Comparison of ENCODE assay signal across 1 cellular context in the genomic region with DNA sequence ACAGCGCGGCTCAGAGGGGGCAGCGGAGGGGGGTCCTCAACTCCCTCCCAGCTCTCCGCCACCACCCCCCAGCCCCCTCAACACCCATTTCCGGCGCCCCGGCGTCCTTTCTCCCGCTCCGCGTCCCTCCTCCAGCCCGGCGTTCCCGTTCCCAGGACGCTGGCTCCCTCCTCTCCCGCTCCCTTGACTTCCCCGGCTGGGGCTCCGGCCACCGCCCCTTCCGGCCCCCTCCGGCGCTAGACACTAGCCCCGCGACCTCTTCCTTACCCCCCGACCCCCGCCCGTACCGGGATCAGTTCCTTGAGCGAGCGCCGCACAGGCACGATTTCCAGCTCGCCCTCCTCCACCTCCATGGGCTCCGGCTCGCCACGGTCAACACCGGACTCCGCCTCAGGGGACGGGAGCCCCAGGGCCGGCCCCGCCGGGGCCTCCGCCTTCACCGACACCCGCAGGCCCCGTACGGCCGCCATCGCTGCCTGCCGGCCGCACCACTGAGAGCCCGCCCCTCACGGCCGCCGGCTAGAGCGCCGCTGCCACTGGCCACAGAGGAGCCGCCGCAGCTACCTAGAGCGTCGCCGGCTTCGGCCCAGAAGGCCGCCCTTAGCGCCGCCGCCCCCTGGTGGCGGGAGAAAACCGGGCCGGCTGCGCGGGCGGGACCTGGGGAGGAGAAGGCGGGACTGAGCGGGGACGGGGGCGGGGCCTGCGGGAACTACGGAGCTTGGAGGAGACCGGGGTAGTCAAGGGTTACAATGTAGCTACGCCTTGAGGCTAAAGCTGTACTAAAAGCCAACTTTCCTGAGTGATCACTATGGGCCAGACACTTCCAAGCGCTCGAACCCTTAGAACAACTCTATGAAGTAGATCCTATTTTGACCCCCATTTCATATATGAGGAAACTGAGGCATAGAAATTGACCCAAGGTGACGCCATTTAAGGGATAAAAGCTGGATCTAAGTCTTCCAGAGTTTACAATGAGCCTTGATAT.
TF ChIP-seq lines count a peak whose summit lies in the region.

A gene with protein sequence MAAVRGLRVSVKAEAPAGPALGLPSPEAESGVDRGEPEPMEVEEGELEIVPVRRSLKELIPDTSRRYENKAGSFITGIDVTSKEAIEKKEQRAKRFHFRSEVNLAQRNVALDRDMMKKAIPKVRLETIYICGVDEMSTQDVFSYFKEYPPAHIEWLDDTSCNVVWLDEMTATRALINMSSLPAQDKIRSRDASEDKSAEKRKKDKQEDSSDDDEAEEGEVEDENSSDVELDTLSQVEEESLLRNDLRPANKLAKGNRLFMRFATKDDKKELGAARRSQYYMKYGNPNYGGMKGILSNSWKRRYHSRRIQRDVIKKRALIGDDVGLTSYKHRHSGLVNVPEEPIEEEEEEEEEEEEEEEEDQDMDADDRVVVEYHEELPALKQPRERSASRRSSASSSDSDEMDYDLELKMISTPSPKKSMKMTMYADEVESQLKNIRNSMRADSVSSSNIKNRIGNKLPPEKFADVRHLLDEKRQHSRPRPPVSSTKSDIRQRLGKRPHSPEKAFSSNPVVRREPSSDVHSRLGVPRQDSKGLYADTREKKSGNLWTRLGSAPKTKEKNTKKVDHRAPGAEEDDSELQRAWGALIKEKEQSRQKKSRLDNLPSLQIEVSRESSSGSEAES (minus strand): TSS at position 493 of the 985 bp plus-strand sequence. CDS start 23 bp downstream, at position 470.

TF ChIP-seq in HepG2, 621 proteins besides CTCF, POLR2A, EP300 and RAD21 (continued from another document and continues in another):
- TF ChIP-seq, protein P1, sequence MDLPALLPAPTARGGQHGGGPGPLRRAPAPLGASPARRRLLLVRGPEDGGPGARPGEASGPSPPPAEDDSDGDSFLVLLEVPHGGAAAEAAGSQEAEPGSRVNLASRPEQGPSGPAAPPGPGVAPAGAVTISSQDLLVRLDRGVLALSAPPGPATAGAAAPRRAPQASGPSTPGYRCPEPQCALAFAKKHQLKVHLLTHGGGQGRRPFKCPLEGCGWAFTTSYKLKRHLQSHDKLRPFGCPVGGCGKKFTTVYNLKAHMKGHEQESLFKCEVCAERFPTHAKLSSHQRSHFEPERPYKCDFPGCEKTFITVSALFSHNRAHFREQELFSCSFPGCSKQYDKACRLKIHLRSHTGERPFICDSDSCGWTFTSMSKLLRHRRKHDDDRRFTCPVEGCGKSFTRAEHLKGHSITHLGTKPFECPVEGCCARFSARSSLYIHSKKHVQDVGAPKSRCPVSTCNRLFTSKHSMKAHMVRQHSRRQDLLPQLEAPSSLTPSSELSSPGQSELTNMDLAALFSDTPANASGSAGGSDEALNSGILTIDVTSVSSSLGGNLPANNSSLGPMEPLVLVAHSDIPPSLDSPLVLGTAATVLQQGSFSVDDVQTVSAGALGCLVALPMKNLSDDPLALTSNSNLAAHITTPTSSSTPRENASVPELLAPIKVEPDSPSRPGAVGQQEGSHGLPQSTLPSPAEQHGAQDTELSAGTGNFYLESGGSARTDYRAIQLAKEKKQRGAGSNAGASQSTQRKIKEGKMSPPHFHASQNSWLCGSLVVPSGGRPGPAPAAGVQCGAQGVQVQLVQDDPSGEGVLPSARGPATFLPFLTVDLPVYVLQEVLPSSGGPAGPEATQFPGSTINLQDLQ (CRISPR knock-in tag; IDR thresholded peaks at IDR 0.05): 0 out of 2 replicates have a peak, but pooled peaks have one; percentile 45
- peak; percentile 87 for TF ChIP-seq SKI (IDR thresholded peaks at IDR 0.05; ENCODE audit: partially characterized antibody)
- TF ChIP-seq ZNF468 (CRISPR knock-in tag; IDR thresholded peaks at IDR 0.05): no peak
- no peak for TF ChIP-seq FOSL1 (CRISPR knock-in tag; IDR thresholded peaks at IDR 0.05; ENCODE audit: borderline replicate concordance)
- no peak for TF ChIP-seq ZNF138 (CRISPR knock-in tag; IDR thresholded peaks at IDR 0.05; ENCODE audit: low read depth)
- TF ChIP-seq ZNF619 (CRISPR knock-in tag; IDR thresholded peaks at IDR 0.05): peak; percentile 35; the same call in 1 of the 2 replicates
- no peak for TF ChIP-seq ZFAT (CRISPR knock-in tag; conservative IDR thresholded peaks at IDR 0.05)
- TF ChIP-seq NFE2L1 (CRISPR knock-in tag; IDR thresholded peaks at IDR 0.05; ENCODE audit: borderline replicate concordance): no peak
- peak; percentile 84 for TF ChIP-seq CBX1 (IDR thresholded peaks at IDR 0.05; ENCODE audit: low read depth)
- TF ChIP-seq RBM39 (IDR thresholded peaks at IDR 0.05; ENCODE audit: low read depth, low read length, poor library complexity, severe bottlenecking): peak; percentile 77
- no peak for TF ChIP-seq ZNF644 (CRISPR knock-in tag; IDR thresholded peaks at IDR 0.05; ENCODE audit: low read depth)
- peak; percentile 97 for TF ChIP-seq SP4 (CRISPR knock-in tag; IDR thresholded peaks at IDR 0.05)
- no peak for TF ChIP-seq XBP1 (CRISPR knock-in tag; IDR thresholded peaks at IDR 0.05)
- peak; percentile 78 for TF ChIP-seq TOPORS (CRISPR knock-in tag; IDR thresholded peaks at IDR 0.05)
- TF ChIP-seq TBX3 (IDR thresholded peaks at IDR 0.05; ENCODE audit: borderline replicate concordance): no peak
- peak; percentile 67 for TF ChIP-seq ISL2 (CRISPR knock-in tag; IDR thresholded peaks at IDR 0.05)
- TF ChIP-seq ZC3H13 (CRISPR knock-in tag; IDR thresholded peaks at IDR 0.05): peak; percentile 85
- TF ChIP-seq ZNF878 (CRISPR knock-in tag; IDR thresholded peaks at IDR 0.05): 0 out of 2 replicates have a peak, but pooled peaks have one; percentile 75
- no peak for TF ChIP-seq SP1 (IDR thresholded peaks at IDR 0.05)
- peak; percentile 93 for TF ChIP-seq SP1 (CRISPR knock-in tag; IDR thresholded peaks at IDR 0.05)
- TF ChIP-seq CENPT (CRISPR knock-in tag; IDR thresholded peaks at IDR 0.05; ENCODE audit: low read depth): no peak
- TF ChIP-seq, protein P2, sequence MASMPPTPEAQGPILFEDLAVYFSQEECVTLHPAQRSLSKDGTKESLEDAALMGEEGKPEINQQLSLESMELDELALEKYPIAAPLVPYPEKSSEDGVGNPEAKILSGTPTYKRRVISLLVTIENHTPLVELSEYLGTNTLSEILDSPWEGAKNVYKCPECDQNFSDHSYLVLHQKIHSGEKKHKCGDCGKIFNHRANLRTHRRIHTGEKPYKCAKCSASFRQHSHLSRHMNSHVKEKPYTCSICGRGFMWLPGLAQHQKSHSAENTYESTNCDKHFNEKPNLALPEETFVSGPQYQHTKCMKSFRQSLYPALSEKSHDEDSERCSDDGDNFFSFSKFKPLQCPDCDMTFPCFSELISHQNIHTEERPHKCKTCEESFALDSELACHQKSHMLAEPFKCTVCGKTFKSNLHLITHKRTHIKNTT (CRISPR knock-in tag; IDR thresholded peaks at IDR 0.05): no peak
- TF ChIP-seq PAXIP1 (CRISPR knock-in tag; conservative IDR thresholded peaks at IDR 0.05): peak; percentile 76
- TF ChIP-seq MAZ (IDR thresholded peaks at IDR 0.05; ENCODE audit: borderline replicate concordance, low read depth, low read length): no peak
- peak; percentile 93 for TF ChIP-seq MAZ (CRISPR knock-in tag; IDR thresholded peaks at IDR 0.05; ENCODE audit: low read depth)
- TF ChIP-seq, protein P3, sequence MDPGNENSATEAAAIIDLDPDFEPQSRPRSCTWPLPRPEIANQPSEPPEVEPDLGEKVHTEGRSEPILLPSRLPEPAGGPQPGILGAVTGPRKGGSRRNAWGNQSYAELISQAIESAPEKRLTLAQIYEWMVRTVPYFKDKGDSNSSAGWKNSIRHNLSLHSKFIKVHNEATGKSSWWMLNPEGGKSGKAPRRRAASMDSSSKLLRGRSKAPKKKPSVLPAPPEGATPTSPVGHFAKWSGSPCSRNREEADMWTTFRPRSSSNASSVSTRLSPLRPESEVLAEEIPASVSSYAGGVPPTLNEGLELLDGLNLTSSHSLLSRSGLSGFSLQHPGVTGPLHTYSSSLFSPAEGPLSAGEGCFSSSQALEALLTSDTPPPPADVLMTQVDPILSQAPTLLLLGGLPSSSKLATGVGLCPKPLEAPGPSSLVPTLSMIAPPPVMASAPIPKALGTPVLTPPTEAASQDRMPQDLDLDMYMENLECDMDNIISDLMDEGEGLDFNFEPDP (CRISPR knock-in tag; conservative IDR thresholded peaks at IDR 0.05): no peak
- TF ChIP-seq SALL1 (CRISPR knock-in tag; IDR thresholded peaks at IDR 0.05): peak; percentile 92
- TF ChIP-seq SETDB1 (CRISPR knock-in tag; IDR thresholded peaks at IDR 0.05; ENCODE audit: borderline replicate concordance): no peak
- 0 out of 2 replicates have a peak, but pooled peaks have one; percentile 46 for TF ChIP-seq KLF9 (CRISPR knock-in tag; IDR thresholded peaks at IDR 0.05; ENCODE audit: low read depth)
- no peak for TF ChIP-seq FLYWCH1 (CRISPR knock-in tag; IDR thresholded peaks at IDR 0.05)
- TF ChIP-seq, protein P4, sequence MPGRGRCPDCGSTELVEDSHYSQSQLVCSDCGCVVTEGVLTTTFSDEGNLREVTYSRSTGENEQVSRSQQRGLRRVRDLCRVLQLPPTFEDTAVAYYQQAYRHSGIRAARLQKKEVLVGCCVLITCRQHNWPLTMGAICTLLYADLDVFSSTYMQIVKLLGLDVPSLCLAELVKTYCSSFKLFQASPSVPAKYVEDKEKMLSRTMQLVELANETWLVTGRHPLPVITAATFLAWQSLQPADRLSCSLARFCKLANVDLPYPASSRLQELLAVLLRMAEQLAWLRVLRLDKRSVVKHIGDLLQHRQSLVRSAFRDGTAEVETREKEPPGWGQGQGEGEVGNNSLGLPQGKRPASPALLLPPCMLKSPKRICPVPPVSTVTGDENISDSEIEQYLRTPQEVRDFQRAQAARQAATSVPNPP (CRISPR knock-in tag; IDR thresholded peaks at IDR 0.05): no peak
- no peak for TF ChIP-seq ZNF83 (CRISPR knock-in tag; IDR thresholded peaks at IDR 0.05; ENCODE audit: borderline replicate concordance)
- no peak for TF ChIP-seq ZNF777 (CRISPR knock-in tag; IDR thresholded peaks at IDR 0.05)
- TF ChIP-seq, protein P5, sequence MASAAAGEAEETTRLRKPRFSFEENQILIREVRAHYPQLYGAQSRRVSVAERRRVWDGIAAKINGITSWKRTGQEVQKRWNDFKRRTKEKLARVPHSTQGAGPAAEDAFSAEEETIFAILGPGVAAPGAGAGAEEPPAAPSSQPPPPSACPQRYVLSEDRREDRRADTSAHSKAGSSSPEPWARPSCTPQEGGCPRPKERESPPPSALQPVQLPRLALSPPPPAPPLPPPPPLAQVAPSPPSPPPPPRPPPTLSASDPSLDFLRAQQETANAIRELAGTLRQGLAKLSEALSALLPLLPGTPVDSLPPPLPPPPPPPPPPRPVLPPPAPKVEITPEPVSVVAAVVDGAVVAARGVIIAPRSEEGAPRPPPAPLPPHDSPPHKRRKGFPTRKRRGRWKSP (CRISPR knock-in tag; IDR thresholded peaks at IDR 0.05): peak; percentile 93
- TF ChIP-seq GLI4 (CRISPR knock-in tag; IDR thresholded peaks at IDR 0.05; ENCODE audit: borderline replicate concordance): no peak
- peak; percentile 45; the same call in 1 of the 2 replicates for TF ChIP-seq SIX4 (CRISPR knock-in tag; IDR thresholded peaks at IDR 0.05)
- TF ChIP-seq TFDP1 (CRISPR knock-in tag; IDR thresholded peaks at IDR 0.05; ENCODE audit: borderline replicate concordance): peak; percentile 71; the same call in 1 of the 2 replicates
- TF ChIP-seq HMG20A (CRISPR knock-in tag; IDR thresholded peaks at IDR 0.05; ENCODE audit: borderline replicate concordance): no peak
- TF ChIP-seq FOXM1 (CRISPR knock-in tag; IDR thresholded peaks at IDR 0.05): no peak
- 0 out of 2 replicates have a peak, but pooled peaks have one; percentile 46 for TF ChIP-seq ARID5B (CRISPR knock-in tag; IDR thresholded peaks at IDR 0.05)
